8 cellular contexts compared by ENCODE assay signal in genomic region chr2:134411828-134412638, GRCh38.
DNase-seq lines count a peak whose midpoint lies in the region; ATAC-seq and TF ChIP-seq lines count a peak whose summit lies in the region.

No MANE protein-coding gene starts in this region.

- intact Hi-C loops in cardiac septum (cut with DNase I) = loop anchor here (2.0 to 5.0 kb wide), 4 partner anchors 35 to 525 kb away; no protein-coding TSS in a partner anchor

- H3K4me3 Mint-ChIP-seq in activated naive CD8-positive, alpha-beta T cell treated with anti-CD3 and anti-CD28 coated beads for 36 hours = no peak overlapping the region

- no peaks in the 10 kb centered on the region for H3K9me3 ChIP-seq in SK-N-MC (ENCODE audit: low read depth, low read length)

- ATAC-seq in HG02588 (IDR thresholded peaks at IDR 0.05; ENCODE audit: unreplicated experiment) = peak; percentile 99

- peak; percentile 89 for TF ChIP-seq CTCF in GM12872 (IDR thresholded peaks at IDR 0.05; ENCODE audit: insufficient read depth, low read depth, low read length)

- H3K27me3 Mint-ChIP-seq in activated naive CD8-positive, alpha-beta T cell treated with anti-CD3 and anti-CD28 coated beads for 36 hours = no peaks in the 10 kb centered on the region

- no peak overlapping the region for H3K9ac ChIP-seq in SK-N-MC (ENCODE audit: insufficient read length)

- H3K27ac ChIP-seq in SK-N-MC = no peak overlapping the region

- peaks cover 6% of the 10 kb centered on the region for H3K36me3 Mint-ChIP-seq in activated naive CD8-positive, alpha-beta T cell treated with anti-CD3 and anti-CD28 coated beads for 36 hours

- H3K9me3 Mint-ChIP-seq in activated naive CD8-positive, alpha-beta T cell treated with anti-CD3 and anti-CD28 coated beads for 36 hours = no peaks in the 10 kb centered on the region

- no peaks in the 10 kb centered on the region for H3K36me3 ChIP-seq in SK-N-MC (ENCODE audit: insufficient read depth, low read length)

- no peak overlapping the region for H3K4me3 ChIP-seq in SK-N-MC

- H3K4me1 Mint-ChIP-seq in activated naive CD8-positive, alpha-beta T cell treated with anti-CD3 and anti-CD28 coated beads for 36 hours = peaks cover 25% of the 10 kb centered on the region

- DNase-seq in NCI-H1092 (lab: John Stamatoyannopoulos, UW) (peak; percentile 74), SK-N-MC (ENCODE audit: low read depth, low spot score) (peak; percentile 24), cardiac septum (ENCODE audit: low spot score) (peak; percentile 83), renal cortical epithelial cell (ENCODE audit: low read depth) (peak; percentile 72), mesenteric fat pad (ENCODE audit: low spot score) (no peak)
- peak; percentile 59 for DNase-seq in activated naive CD8-positive, alpha-beta T cell treated with anti-CD3 and anti-CD28 coated beads for 36 hours

- no peak overlapping the region for H3K27ac Mint-ChIP-seq in activated naive CD8-positive, alpha-beta T cell treated with anti-CD3 and anti-CD28 coated beads for 36 hours
